Comparison of ENCODE assay signal across 24 cellular contexts in genomic region chr7:36475371-36475770, GRCh38.
DNase-seq lines count a peak whose midpoint lies in the region; ATAC-seq lines count a peak whose summit lies in the region.
"Had no signal": no experiment of that assay in that cellular context is flagged by ENCODE, and none has a peak within 500 bp of the region (broad histone marks: within the 10 kb centered on the region; RNA-seq: fewer than 3 reads in every experiment).

No MANE protein-coding gene starts in this region.

- H3K27ac Mint-ChIP-seq in activated T-helper 2 cell treated with anti-CD3 and anti-CD28 coated beads, Interferon-gamma antibody, Interleukin-2, Interleukin-4, amounts not matched to agents 10 μg/mL and 5 μg/mL and 100 μg/mL, durations not matched to agents 14 hours and 24 hours and 36 hours, result peak overlapping the region; percentile 66

- peak; percentile 22 for DNase-seq in DMS 273 (lab: John Stamatoyannopoulos, UW; ENCODE audit: unreplicated experiment)
- no peak for DNase-seq in DMS 273 treated with DMSO at 0.1 percent for 48 hours (lab: John Stamatoyannopoulos, UW)
- DNase-seq in stimulated activated CD4-positive, alpha-beta T cell treated with anti-CD3 and anti-CD28 coated beads, TNF-alpha, amount 100 ng/mL, for 48 hours (ENCODE audit: low read depth in 3 of 3), result peak in 2 of 3 donors; percentile 2 to 32
- DNase-seq in stimulated activated CD4-positive, alpha-beta T cell treated with anti-CD3 and anti-CD28 coated beads, Interleukin-4, amount 100 ng/mL, for 24 hours, result no peak
- DNase-seq in activated T-helper 2 cell treated with anti-CD3 and anti-CD28 coated beads, Interferon-gamma antibody, Interleukin-2, Interleukin-4, amounts not matched to agents 10 μg/mL and 5 μg/mL and 100 μg/mL, durations not matched to agents 14 hours and 24 hours and 36 hours (ENCODE audit: low spot score), result no peak
- no peak for DNase-seq in SHP77 treated with DMSO at 0.1 percent for 48 hours (lab: John Stamatoyannopoulos, UW)
- DNase-seq: activated effector memory CD4-positive, alpha-beta T cell treated with anti-CD3 and anti-CD28 coated beads, Interleukin-2, amount 50 U/mL, for 16 hours; AML-193; amygdala; CD8-positive, alpha-beta memory T cell; dermis blood vessel endothelial cell; DMS79 treated with DMSO at 0.1 percent for 48 hours; heart right ventricle; NCI-H1436; NCI-H2171 treated with DMSO at 0.1 percent for 48 hours; NCI-H526 treated with DMSO at 0.1 percent for 48 hours; pancreas; PC-3; right cardiac atrium; upper lobe of left lung had no signal

- no peak for ATAC-seq in GM21526 (IDR thresholded peaks at IDR 0.05; ENCODE audit: low FRiP score, unreplicated experiment)
- no peak for ATAC-seq in GM21737 (IDR thresholded peaks at IDR 0.05; ENCODE audit: unreplicated experiment)
- ATAC-seq: heart right ventricle, left lobe of liver, pancreas, PC-3, right cardiac atrium had no signal

- H3K9me3 Mint-ChIP-seq in activated T-helper 2 cell treated with anti-CD3 and anti-CD28 coated beads, Interferon-gamma antibody, Interleukin-2, Interleukin-4, amounts not matched to agents 10 μg/mL and 5 μg/mL and 100 μg/mL, durations not matched to agents 14 hours and 24 hours and 36 hours, result peaks cover 19% of the 10 kb centered on the region
- H3K9me3 Mint-ChIP-seq: natural killer cell treated with Interleukin-12 subunit alpha and Interleukin-12 subunit beta and Interleukin-15 and Interleukin-18, amount 100 ng/mL, for 72 hours had no signal

- peaks cover 17% of the 10 kb centered on the region for H3K4me1 Mint-ChIP-seq in activated T-helper 2 cell treated with anti-CD3 and anti-CD28 coated beads, Interferon-gamma antibody, Interleukin-2, Interleukin-4, amounts not matched to agents 10 μg/mL and 5 μg/mL and 100 μg/mL, durations not matched to agents 14 hours and 24 hours and 36 hours (ENCODE audit: low read depth)

- no peak overlapping the region for H3K4me3 Mint-ChIP-seq in activated T-helper 2 cell treated with anti-CD3 and anti-CD28 coated beads, Interferon-gamma antibody, Interleukin-2, Interleukin-4, amounts not matched to agents 10 μg/mL and 5 μg/mL and 100 μg/mL, durations not matched to agents 14 hours and 24 hours and 36 hours (ENCODE audit: low read depth)
- H3K4me3 Mint-ChIP-seq: CD8-positive, alpha-beta memory T cell had no signal

- H3K36me3 Mint-ChIP-seq in activated T-helper 2 cell treated with anti-CD3 and anti-CD28 coated beads, Interferon-gamma antibody, Interleukin-2, Interleukin-4, amounts not matched to agents 10 μg/mL and 5 μg/mL and 100 μg/mL, durations not matched to agents 14 hours and 24 hours and 36 hours (ENCODE audit: low read depth), result peaks cover 6% of the 10 kb centered on the region

- intact Hi-C loops in activated T-helper 2 cell treated with anti-CD3 and anti-CD28 coated beads, Interferon-gamma antibody, Interleukin-2, Interleukin-4, amounts not matched to agents 10 μg/mL and 5 μg/mL and 100 μg/mL, durations not matched to agents 14 hours and 24 hours and 36 hours (cut with micrococcal nuclease), result loop anchor here (10.0 kb wide), 1 partner anchor 879 kb away; no protein-coding TSS in a partner anchor

- no peaks in the 10 kb centered on the region for H3K27me3 Mint-ChIP-seq in activated T-helper 2 cell treated with anti-CD3 and anti-CD28 coated beads, Interferon-gamma antibody, Interleukin-2, Interleukin-4, amounts not matched to agents 10 μg/mL and 5 μg/mL and 100 μg/mL, durations not matched to agents 14 hours and 24 hours and 36 hours (ENCODE audit: low read depth)
- H3K27me3 Mint-ChIP-seq: CD8-positive, alpha-beta memory T cell; natural killer cell treated with Interleukin-12 subunit alpha and Interleukin-12 subunit beta and Interleukin-15 and Interleukin-18, amount 100 ng/mL, for 72 hours had no signal

Comparison
In these comparisons a context has a peak if more than half of its experiments do, and no peak if none do; other contexts are left out.
1. DNase-seq: peak in DMS 273 (single experiment) and stimulated activated CD4-positive, alpha-beta T cell treated with anti-CD3 and anti-CD28 coated beads, TNF-alpha, amount 100 ng/mL, for 48 hours (2 of 3); none in DMS 273 treated with DMSO at 0.1 percent for 48 hours (single experiment), stimulated activated CD4-positive, alpha-beta T cell treated with anti-CD3 and anti-CD28 coated beads, Interleukin-4, amount 100 ng/mL, for 24 hours (single experiment), activated T-helper 2 cell treated with anti-CD3 and anti-CD28 coated beads, Interferon-gamma antibody, Interleukin-2, Interleukin-4, amounts not matched to agents 10 μg/mL and 5 μg/mL and 100 μg/mL, durations not matched to agents 14 hours and 24 hours and 36 hours (single experiment) and SHP77 treated with DMSO at 0.1 percent for 48 hours (single experiment).